1 cellular context compared by ENCODE assay signal in the genomic region with DNA sequence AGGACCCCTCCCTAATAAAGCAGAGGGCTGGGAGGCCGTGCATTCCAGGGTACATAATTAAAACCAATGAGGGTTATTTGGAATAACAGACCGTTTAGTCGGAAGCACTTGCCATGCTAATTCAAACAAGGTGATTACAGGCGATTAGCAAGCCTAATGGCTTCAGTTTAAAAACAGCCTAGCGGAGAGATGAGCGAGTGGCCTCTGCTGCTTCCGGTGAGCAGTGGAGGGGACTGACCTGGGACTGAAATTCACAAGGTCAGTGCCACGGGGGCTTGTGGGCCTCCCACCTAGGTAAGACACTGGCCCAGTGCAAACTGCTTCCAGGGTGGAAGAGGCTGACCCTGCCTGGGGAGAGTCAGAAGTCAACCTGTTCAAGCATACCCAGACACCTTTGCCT.
TF ChIP-seq lines count a peak whose summit lies in the region.

No MANE protein-coding gene starts in this region.

TF ChIP-seq in WTC11, 78 proteins besides CTCF, POLR2A, EP300 and RAD21 (continued from another document):
- TF ChIP-seq, protein P1, sequence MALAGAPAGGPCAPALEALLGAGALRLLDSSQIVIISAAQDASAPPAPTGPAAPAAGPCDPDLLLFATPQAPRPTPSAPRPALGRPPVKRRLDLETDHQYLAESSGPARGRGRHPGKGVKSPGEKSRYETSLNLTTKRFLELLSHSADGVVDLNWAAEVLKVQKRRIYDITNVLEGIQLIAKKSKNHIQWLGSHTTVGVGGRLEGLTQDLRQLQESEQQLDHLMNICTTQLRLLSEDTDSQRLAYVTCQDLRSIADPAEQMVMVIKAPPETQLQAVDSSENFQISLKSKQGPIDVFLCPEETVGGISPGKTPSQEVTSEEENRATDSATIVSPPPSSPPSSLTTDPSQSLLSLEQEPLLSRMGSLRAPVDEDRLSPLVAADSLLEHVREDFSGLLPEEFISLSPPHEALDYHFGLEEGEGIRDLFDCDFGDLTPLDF (CRISPR knock-in tag; IDR thresholded peaks at IDR 0.05): no peak
